ENCODE assay signal across 13 cellular contexts in genomic region chr17:2947996-2948550, GRCh38.
DNase-seq lines count a peak whose midpoint lies in the region; ATAC-seq, FAIRE-seq and TF ChIP-seq lines count a peak whose summit lies in the region.
"Had no signal": no experiment of that assay in that cellular context is flagged by ENCODE, and none has a peak within 500 bp of the region (broad histone marks: within the 10 kb centered on the region; RNA-seq: fewer than 3 reads in every experiment).

No MANE protein-coding gene starts in this region.

- H2AFZ ChIP-seq in IMR-90 (replicated peaks; ENCODE audit: low read length, poor library complexity), result no peak overlapping the region

- H3K9me3 ChIP-seq in BLaER1, result no peaks in the 10 kb centered on the region
- H3K9me3 ChIP-seq in IMR-90 (ENCODE audit: control insufficient read depth, insufficient read depth, low read length), result no peaks in the 10 kb centered on the region
- no peaks in the 10 kb centered on the region for H3K9me3 ChIP-seq in kidney (ENCODE audit: control insufficient read depth in 1 of 2, low read length in 2 of 2)

- no peak overlapping the region for H3K4me3 Mint-ChIP-seq in progenitor cell of endocrine pancreas (ENCODE audit: low read depth)

- H3K4ac ChIP-seq in IMR-90 (ENCODE audit: low read depth, low read length), result no peak overlapping the region

- H2BK5ac ChIP-seq in IMR-90 (ENCODE audit: low read depth, low read length, poor library complexity, severe bottlenecking), result no peak overlapping the region

- BruUV-seq in IMR-90 (replicated peaks; lab: Mats Ljungman, UMichigan), result no TSS peak

- DNase-seq in IMR-90 (no peak), kidney (peak; percentile 48), progenitor cell of endocrine pancreas (ENCODE audit: low spot score, unreplicated experiment) (no peak), amygdala (lab: John Stamatoyannopoulos, UW) (no peak), MV-4-11 (lab: John Stamatoyannopoulos, UW) (no peak)
- DNase-seq: Calu3, Kasumi-1, NCI-H187 treated with DMSO at 0.1 percent for 48 hours, NCI-H446 had no signal

- TF ChIP-seq CTCF in IMR-90 (conservative IDR thresholded peaks at IDR 0.05; ENCODE audit: low read depth, low read length), result no peak
- TF ChIP-seq CTCF in kidney (IDR thresholded peaks at IDR 0.05; ENCODE audit: borderline replicate concordance, extremely low read depth, insufficient read depth), result no peak
- no peak for TF ChIP-seq CTCF in progenitor cell of endocrine pancreas (IDR thresholded peaks at IDR 0.05; ENCODE audit: unreplicated experiment)

- no peak overlapping the region for H2BK15ac ChIP-seq in IMR-90 (ENCODE audit: low read depth, low read length)

- no peak overlapping the region for H3K14ac ChIP-seq in IMR-90 (replicated peaks; ENCODE audit: low read depth, low read length)

- H3K36me3 Mint-ChIP-seq in progenitor cell of endocrine pancreas (ENCODE audit: insufficient read depth), result peaks cover 6% of the 10 kb centered on the region

- intact Hi-C loops in IMR-90 (cut with micrococcal nuclease) (no loop called here), kidney (cut with DNase I) (no loop called here)

- peak overlapping the region; percentile 35 for H3K27ac Mint-ChIP-seq in progenitor cell of endocrine pancreas

- CTCF ChIA-PET in IMR-90 (lab: Yijun Ruan, JAX), result no interaction called here

- no peak overlapping the region for H2BK120ac ChIP-seq in IMR-90 (ENCODE audit: low read depth, low read length)

- H3K9me1 ChIP-seq in IMR-90 (ENCODE audit: insufficient read depth, low read length), result no peaks in the 10 kb centered on the region

- no peak for FAIRE-seq in kidney (lab: Jason Lieb, UNC)
- FAIRE-seq: GM12892, GM19239 had no signal

- H3K56ac ChIP-seq in IMR-90 (ENCODE audit: extremely low read depth, insufficient read depth, low read length), result no peak overlapping the region

- POLR2A ChIA-PET in IMR-90 (lab: Charles Lee; ENCODE audit: unreplicated experiment), result no interaction called here

- no peak overlapping the region for H4K91ac ChIP-seq in IMR-90 (ENCODE audit: insufficient read depth, low read depth, low read length)

- H3K27ac ChIP-seq in BLaER1 (0 out of 2 replicates have a peak overlapping the region, but pooled peaks have one; percentile 6), IMR-90 (ENCODE audit: insufficient read depth, low read length) (no peak overlapping the region), kidney (ENCODE audit: low read depth in 2 of 2, low read length in 2 of 2) (no peak overlapping the region)

- H2BK20ac ChIP-seq in IMR-90 (ENCODE audit: low read depth, low read length), result no peak overlapping the region

- H3K18ac ChIP-seq in IMR-90 (ENCODE audit: low read depth, low read length), result no peak overlapping the region

- H3K9me3 Mint-ChIP-seq in progenitor cell of endocrine pancreas (ENCODE audit: low read depth), result no peaks in the 10 kb centered on the region

- no peak for TF ChIP-seq POLR2A in IMR-90 (IDR thresholded peaks at IDR 0.05; ENCODE audit: low read depth, low read length)

- H3K9ac ChIP-seq in BLaER1 (0 out of 2 replicates have a peak overlapping the region, but pooled peaks have one; percentile 15), IMR-90 (ENCODE audit: low read depth, low read length) (no peak overlapping the region), kidney (ENCODE audit: low read length in 2 of 2) (no peak overlapping the region)

- no peak for ATAC-seq in IMR-90 (ENCODE audit: low read depth)
- ATAC-seq in HG02970 (IDR thresholded peaks at IDR 0.05; ENCODE audit: low FRiP score, unreplicated experiment), result no peak

- in situ Hi-C loops in IMR-90 (cut with MboI; ENCODE audit: low sequenced_read_pairs), result no loop called here

- peaks cover 0 to 3% of the 10 kb centered on the region in 2 experiments; a peak in 1 of 4 replicates for H3K79me1 ChIP-seq in IMR-90 (ENCODE audit: low read depth in 1 of 2, low read length in 2 of 2)

- H2AK5ac ChIP-seq in IMR-90 (ENCODE audit: low read depth, low read length), result 0 out of 2 replicates have a peak overlapping the region, but pooled peaks have one; percentile 4

- no peak overlapping the region for H2AK9ac ChIP-seq in IMR-90 (replicated peaks; ENCODE audit: low read depth, low read length, poor library complexity)

- H3K27me3 ChIP-seq in BLaER1 (no peaks in the 10 kb centered on the region), IMR-90 (ENCODE audit: control insufficient read depth, insufficient read depth, low read length) (no peaks in the 10 kb centered on the region)

- WGBS in IMR-90 (ENCODE audit: extremely low coverage in 2 of 2, insufficient read length in 1 of 2), 2 experiments, result 68% methylated on average over 6 of the region's 14 CpGs; no CpG with 5 or more reads in 1 of the 2 experiments

- H3K4me2 ChIP-seq in BLaER1 (no peak overlapping the region), IMR-90 (ENCODE audit: low read depth, low read length) (no peak overlapping the region)

- no peak overlapping the region for H3K23ac ChIP-seq in IMR-90 (ENCODE audit: low read depth, low read length)

- peaks cover 3% of the 10 kb centered on the region for H3K4me1 Mint-ChIP-seq in progenitor cell of endocrine pancreas (ENCODE audit: low read depth)

- no peaks in the 10 kb centered on the region for H3K27me3 Mint-ChIP-seq in progenitor cell of endocrine pancreas

- H3K4me1 ChIP-seq in BLaER1 (peaks cover 35% of the 10 kb centered on the region), IMR-90 (ENCODE audit: control insufficient read depth, insufficient read depth, low read length) (0 out of 2 replicates have a peak, but pooled peaks cover 1% of the 10 kb centered on the region), kidney (ENCODE audit: control insufficient read depth in 1 of 2, insufficient read depth in 1 of 2, low read depth in 1 of 2, low read length in 2 of 2) (no peaks in the 10 kb centered on the region)

- dilution Hi-C loops in IMR-90 (cut with HindIII; ENCODE audit: low sequenced_read_pairs, unreplicated experiment), result no loop called here

- H3K4me3 ChIP-seq in BLaER1 (no peak overlapping the region), IMR-90 (ENCODE audit: insufficient read depth, low read depth, low read length) (no peak overlapping the region), kidney (ENCODE audit: low read length in 2 of 2) (no peak overlapping the region)

- H4K8ac ChIP-seq in IMR-90 (ENCODE audit: low read depth in 2 of 2, low read length in 2 of 2), result no peak overlapping the region

- H4K20me1 ChIP-seq in BLaER1, result peaks cover 100% of the 10 kb centered on the region
- H4K20me1 ChIP-seq in IMR-90 (ENCODE audit: insufficient read depth, low read length), result no peaks in the 10 kb centered on the region

- TF ChIP-seq RAD21 in IMR-90 (IDR thresholded peaks at IDR 0.05; ENCODE audit: low read length), result no peak

- H4K5ac ChIP-seq in IMR-90 (ENCODE audit: low read depth, low read length), result no peak overlapping the region

- peaks cover 68% of the 10 kb centered on the region for H3K36me3 ChIP-seq in BLaER1
- no peaks in the 10 kb centered on the region for H3K36me3 ChIP-seq in IMR-90 (ENCODE audit: control insufficient read depth, insufficient read depth, low read length)
- no peaks in the 10 kb centered on the region for H3K36me3 ChIP-seq in kidney (ENCODE audit: control insufficient read depth in 1 of 2, insufficient read depth in 2 of 2, low read length in 2 of 2)

TF ChIP-seq in IMR-90, 13 proteins besides CTCF, POLR2A, EP300 and RAD21:
- no peak for TF ChIP-seq NFE2L2 (IDR thresholded peaks at IDR 0.05; ENCODE audit: low read depth, low read length)
- TF ChIP-seq MAFK (IDR thresholded peaks at IDR 0.05; ENCODE audit: low read depth, low read length), result no peak
- TF ChIP-seq MAZ (IDR thresholded peaks at IDR 0.05; ENCODE audit: borderline replicate concordance, low read depth, low read length), result no peak
- TF ChIP-seq USF2 (IDR thresholded peaks at IDR 0.05; ENCODE audit: low read depth, low read length), result no peak
- TF ChIP-seq FOS (IDR thresholded peaks at IDR 0.05; ENCODE audit: low read depth, low read length), result no peak
- no peak for TF ChIP-seq RFX5 (IDR thresholded peaks at IDR 0.05; ENCODE audit: low read depth, low read length)
- TF ChIP-seq BHLHE40 (IDR thresholded peaks at IDR 0.05; ENCODE audit: low read depth, low read length), result no peak
- TF ChIP-seq ELK1 (IDR thresholded peaks at IDR 0.05; ENCODE audit: borderline replicate concordance, low read depth, low read length), result no peak
- TF ChIP-seq SMC3 (IDR thresholded peaks at IDR 0.05; ENCODE audit: low read depth, low read length), result no peak
- no peak for TF ChIP-seq MXI1 (IDR thresholded peaks at IDR 0.05; ENCODE audit: borderline replicate concordance, low read depth, low read length)
- no peak for TF ChIP-seq RCOR1 (IDR thresholded peaks at IDR 0.05; ENCODE audit: insufficient replicate concordance, low read length)
- TF ChIP-seq CHD1 (IDR thresholded peaks at IDR 0.05; ENCODE audit: low read depth, low read length), result no peak
